Comparison of ENCODE assay signal across 19 cellular contexts in genomic region chr5:116231288-116231687, GRCh38.
DNase-seq lines count a peak whose midpoint lies in the region; ATAC-seq, FAIRE-seq and TF ChIP-seq lines count a peak whose summit lies in the region.
"Had no signal": no experiment of that assay in that cellular context is flagged by ENCODE, and none has a peak within 500 bp of the region (broad histone marks: within the 10 kb centered on the region; RNA-seq: fewer than 3 reads in every experiment).

No MANE protein-coding gene starts in this region.

- H3K27me3 ChIP-seq in HepG2 (ENCODE audit: control insufficient read depth in 1 of 2, insufficient read depth in 2 of 2, low read length in 2 of 2) (no peaks in the 10 kb centered on the region), right lobe of liver (no peaks in the 10 kb centered on the region), PC-3 (ENCODE audit: low read length) (no peaks in the 10 kb centered on the region)
- H3K27me3 ChIP-seq: BE2C, BLaER1 had no signal

- TF ChIP-seq EP300 in HepG2 (IDR thresholded peaks at IDR 0.05; ENCODE audit: low read depth in 2 of 2, low read length in 2 of 2): no peak
- no peak for TF ChIP-seq EP300 in HepG2 (CRISPR knock-in tag; IDR thresholded peaks at IDR 0.05; ENCODE audit: borderline replicate concordance)

- no peak overlapping the region for H3K4me3 ChIP-seq in HepG2 (replicated peaks in 1 of 3; ENCODE audit: insufficient read depth in 1 of 3, low read depth in 2 of 3, low read length in 3 of 3)
- H3K4me3 ChIP-seq in right lobe of liver: no peak overlapping the region
- no peak overlapping the region for H3K4me3 ChIP-seq in PC-3 (ENCODE audit: low read length)
- H3K4me3 ChIP-seq: BLaER1 had no signal

- no peaks in the 10 kb centered on the region for H4K20me1 ChIP-seq in HepG2 (ENCODE audit: insufficient read depth, low read length)
- no peaks in the 10 kb centered on the region for H4K20me1 ChIP-seq in PC-3 (ENCODE audit: low read length)
- H4K20me1 ChIP-seq: BLaER1 had no signal

- WGBS in HepG2 (ENCODE audit: low lambda C conversion rate): 29% methylated on average over 2 of the region's 2 CpGs
- 71% methylated on average over 2 of the region's 2 CpGs for WGBS in right lobe of liver (ENCODE audit: insufficient coverage, low coverage, low lambda C conversion rate, missing lambda C conversion rate)

- H3K9me2 ChIP-seq in PC-3 (replicated peaks; ENCODE audit: low read length): no peaks in the 10 kb centered on the region

- peak; percentile 14 for DNase-seq in HepG2 (ENCODE audit: low spot score)
- no peak for DNase-seq in right lobe of liver
- DNase-seq in PC-3: peak; percentile 26
- no peak for DNase-seq in activated naive CD4-positive, alpha-beta T cell treated with anti-CD3 and anti-CD28 coated beads, Interleukin-2, amount 50 U/mL, for 16 hours
- no peak for DNase-seq in Right ventricle myocardium inferior (ENCODE audit: missing footprints)
- DNase-seq: 8988T; ACHN; BE2C; C1 segment of cervical spinal cord; CD4-positive, alpha-beta memory T cell; CD4-positive, CD25-positive, alpha-beta regulatory T cell; CD8-positive, alpha-beta memory T cell; COR-L47; DMS79 treated with DMSO at 0.1 percent for 48 hours; GF-D8 had no signal

- TF ChIP-seq POLR2A in HepG2 (IDR thresholded peaks at IDR 0.05; ENCODE audit: insufficient read depth in 1 of 2, low read depth in 2 of 2, low read length in 2 of 2) (no peak), right lobe of liver (IDR thresholded peaks at IDR 0.05) (no peak)

- TF ChIP-seq RAD21 in HepG2 (CRISPR knock-in tag; IDR thresholded peaks at IDR 0.05): no peak

- no peak for FAIRE-seq in HepG2 (lab: Jason Lieb, UNC)
- FAIRE-seq: A204.1, GM12891, GM18507 had no signal

- TF ChIP-seq CTCF in HepG2 (CRISPR knock-in tag; IDR thresholded peaks at IDR 0.05) (no peak), right lobe of liver (IDR thresholded peaks at IDR 0.05) (no peak), PC-3 (conservative IDR thresholded peaks at IDR 0.05; ENCODE audit: low read depth, low read length) (no peak)

- H3K9me3 ChIP-seq in HepG2 (ENCODE audit: low read length) (no peaks in the 10 kb centered on the region), right lobe of liver (no peaks in the 10 kb centered on the region), PC-3 (ENCODE audit: low read length) (no peaks in the 10 kb centered on the region)
- H3K9me3 ChIP-seq: BE2C, BLaER1 had no signal

- in situ Hi-C loops in HepG2 (cut with HindIII; ENCODE audit: extremely low pct_ligation_motif_present, low pct_unique_long_range_greater_than_20kb): no loop called here

- CTCF ChIA-PET in HepG2 (lab: Yijun Ruan, JAX; ENCODE audit: low intra/inter-chr PET ratio, low total read pairs) (no interaction called here), PC-3 (lab: Charles Lee) (no interaction called here)

- H3K27ac ChIP-seq in HepG2 (ENCODE audit: extremely low read length, insufficient read depth, low read length) (no peak overlapping the region), right lobe of liver (no peak overlapping the region), PC-3 (ENCODE audit: low read length) (no peak overlapping the region)
- H3K27ac ChIP-seq: BLaER1 had no signal

- peak; percentile 59; the same call in 2 of the 3 replicates for ATAC-seq in HepG2
- ATAC-seq in right lobe of liver: no peak
- ATAC-seq in PC-3: peak; percentile 70
- ATAC-seq in Right ventricle myocardium inferior: no peak

- intact Hi-C loops in HepG2 (cut with micrococcal nuclease; ENCODE audit: unreplicated experiment) (no loop called here), right lobe of liver (cut with DNase I) (no loop called here), PC-3 (cut with micrococcal nuclease) (no loop called here), Right ventricle myocardium inferior (cut with DNase I) (no loop called here)

- no TSS peak for BruUV-seq in HepG2 (replicated peaks; lab: Mats Ljungman, UMichigan)
- BruUV-seq in PC-3 (replicated peaks; lab: Mats Ljungman, UMichigan): no TSS peak

- H3K4me2 ChIP-seq in HepG2 (ENCODE audit: low read depth, low read length) (no peak overlapping the region), PC-3 (ENCODE audit: low read length) (no peak overlapping the region)
- H3K4me2 ChIP-seq: BLaER1 had no signal

- no peak overlapping the region for H3K9ac ChIP-seq in HepG2 (ENCODE audit: insufficient read depth, low read depth, low read length)
- H3K9ac ChIP-seq in PC-3 (ENCODE audit: low read length): no peak overlapping the region
- H3K9ac ChIP-seq: BLaER1 had no signal

- no peaks in the 10 kb centered on the region for H3K36me3 ChIP-seq in HepG2 (replicated peaks in 1 of 2; ENCODE audit: control insufficient read depth in 1 of 2, insufficient read depth in 2 of 2, low read length in 2 of 2)
- no peaks in the 10 kb centered on the region for H3K36me3 ChIP-seq in right lobe of liver
- H3K36me3 ChIP-seq in PC-3 (ENCODE audit: low read depth, low read length): no peaks in the 10 kb centered on the region
- H3K36me3 ChIP-seq: BE2C had no signal

- POLR2A ChIA-PET in HepG2 (lab: Yijun Ruan, JAX): no interaction called here
- POLR2A ChIA-PET in PC-3 (lab: Charles Lee; ENCODE audit: unreplicated experiment): interaction anchor here (0.6 kb wide), 1 partner anchor 19 kb away, joined by 3 read pairs; no protein-coding TSS in a partner anchor

- H2AFZ ChIP-seq in HepG2 (ENCODE audit: low read length) (no peak overlapping the region), PC-3 (ENCODE audit: low read length) (no peak overlapping the region)

- no peaks in the 10 kb centered on the region for H3K79me2 ChIP-seq in HepG2 (ENCODE audit: insufficient read depth, low read length)
- H3K79me2 ChIP-seq in PC-3 (ENCODE audit: low read length): no peaks in the 10 kb centered on the region

- H3K4me1 ChIP-seq in HepG2 (ENCODE audit: insufficient read depth, low read length) (peaks cover 9% of the 10 kb centered on the region), right lobe of liver (no peaks in the 10 kb centered on the region), PC-3 (ENCODE audit: insufficient read depth, low read length) (peaks cover 9% of the 10 kb centered on the region)
- H3K4me1 ChIP-seq: BLaER1 had no signal

- H3F3A ChIP-seq in PC-3 (ENCODE audit: low read length, unreplicated experiment): no peaks in the 10 kb centered on the region

TF ChIP-seq in HepG2, 621 proteins besides CTCF, POLR2A, EP300 and RAD21:
- TF ChIP-seq ZMYM3 (CRISPR knock-in tag; IDR thresholded peaks at IDR 0.05) (no peak), SOX13 (IDR thresholded peaks at IDR 0.05) (no peak), SOX13 (CRISPR knock-in tag; conservative IDR thresholded peaks at IDR 0.05 in 1 of 2, IDR thresholded peaks at IDR 0.05 in 1 of 2) (peak in 1 of 2 experiments; percentile 30; a peak in 1 of 4 replicates), HOMEZ (CRISPR knock-in tag; IDR thresholded peaks at IDR 0.05; ENCODE audit: low read depth) (peak; percentile 13; the same call in 1 of the 2 replicates), ZNF432 (CRISPR knock-in tag; IDR thresholded peaks at IDR 0.05; ENCODE audit: borderline replicate concordance) (no peak), FOXC1 (CRISPR knock-in tag; IDR thresholded peaks at IDR 0.05; ENCODE audit: borderline replicate concordance) (no peak), HHEX (CRISPR knock-in tag; IDR thresholded peaks at IDR 0.05) (0 out of 2 replicates have a peak, but pooled peaks have one; percentile 15), ZNF83 (CRISPR knock-in tag; IDR thresholded peaks at IDR 0.05; ENCODE audit: borderline replicate concordance) (no peak), TCF7L2 (IDR thresholded peaks at IDR 0.05; ENCODE audit: low read depth, low read length) (peak; percentile 48; the same call in 1 of the 2 replicates), ZNF274 (CRISPR knock-in tag; IDR thresholded peaks at IDR 0.05) (no peak), TCF7 (IDR thresholded peaks at IDR 0.05; ENCODE audit: low read depth) (0 out of 2 replicates have a peak, but pooled peaks have one; percentile 28)

Comparison
In these comparisons a context has a peak if more than half of its experiments do, and no peak if none do; other contexts are left out.
1. ATAC-seq: peak in HepG2 (single experiment) and PC-3 (single experiment); none in right lobe of liver (0 of 4) and Right ventricle myocardium inferior (single experiment).
2. DNase-seq: peak in HepG2 (single experiment) and PC-3 (single experiment); none in right lobe of liver (0 of 3), activated naive CD4-positive, alpha-beta T cell treated with anti-CD3 and anti-CD28 coated beads, Interleukin-2, amount 50 U/mL, for 16 hours (single experiment) and Right ventricle myocardium inferior (single experiment).